In the genomic region with DNA sequence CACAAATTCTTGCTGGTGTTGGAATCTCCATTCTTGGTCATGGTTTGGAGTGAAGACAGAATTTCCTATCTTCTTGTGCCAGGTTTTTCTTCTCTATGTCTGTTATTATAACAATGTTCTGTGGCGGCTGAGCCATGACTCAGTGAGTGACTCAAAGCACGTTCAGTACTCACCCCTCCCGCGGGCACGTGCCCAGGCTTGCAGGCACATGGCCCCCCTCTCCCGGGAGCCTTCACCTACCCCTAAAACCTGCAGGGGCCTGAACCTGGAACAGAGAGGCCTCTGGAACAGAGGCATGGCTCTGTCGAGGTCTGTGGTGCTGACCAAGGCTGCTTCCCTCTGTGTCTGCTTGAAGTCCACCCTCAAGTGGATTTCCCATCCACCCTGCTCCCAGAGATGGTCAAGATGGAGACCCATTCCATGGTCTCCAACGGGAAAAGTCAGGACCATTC, we compare ENCODE assay signal across 10 cellular contexts. TPM values are rescaled to one million over a fixed set of nuclear protein-coding genes. Genes with fewer than 3 reads are reported as not detected.
DNase-seq lines count a peak whose midpoint lies in the region; ATAC-seq and TF ChIP-seq lines count a peak whose summit lies in the region.
"Had no signal": no experiment of that assay in that cellular context is flagged by ENCODE, and none has a peak within 500 bp of the region (broad histone marks: within the 10 kb centered on the region; RNA-seq: fewer than 3 reads in every experiment).

No MANE protein-coding gene starts in this region.

- peak overlapping the region; percentile 89 to 95 for H3K27ac ChIP-seq in esophagus (ENCODE audit: low read depth in 2 of 2, low read length in 1 of 2)

- no peak overlapping the region for H3K27ac Mint-ChIP-seq in T-helper 17 cell
- H3K27ac Mint-ChIP-seq: naive thymus-derived CD4-positive, alpha-beta T cell had no signal

- TF ChIP-seq POLR2A in NB4 (IDR thresholded peaks at IDR 0.05; ENCODE audit: extremely low read depth, insufficient read length) = no peak

- H3K27me3 Mint-ChIP-seq in T-helper 17 cell = peaks cover 24% of the 10 kb centered on the region

- no peaks in the 10 kb centered on the region for H3K9me3 ChIP-seq in esophagus (ENCODE audit: control insufficient read depth in 2 of 2, insufficient read depth in 1 of 2, low read depth in 1 of 2, low read length in 1 of 2)
- H3K9me3 ChIP-seq in T-helper 17 cell (ENCODE audit: control insufficient read depth, low read length, poor library complexity, severe bottlenecking) = no peaks in the 10 kb centered on the region

- no peak overlapping the region for H3K4me3 Mint-ChIP-seq in T-helper 17 cell
- H3K4me3 Mint-ChIP-seq: naive thymus-derived CD4-positive, alpha-beta T cell had no signal

- H3K27me3 ChIP-seq in esophagus (ENCODE audit: control insufficient read depth in 1 of 2, insufficient read depth in 2 of 2, low read length in 2 of 2) = no peaks in the 10 kb centered on the region

- H3K4me1 Mint-ChIP-seq in T-helper 17 cell = peaks cover 8% of the 10 kb centered on the region

- 18 to 26% methylated on average over 8 of the region's 8 CpGs for WGBS in esophagus, 2 donors

- no peaks in the 10 kb centered on the region for H3K36me3 Mint-ChIP-seq in T-helper 17 cell (ENCODE audit: low read depth)
- H3K36me3 Mint-ChIP-seq: naive thymus-derived CD4-positive, alpha-beta T cell had no signal

- ATAC-seq in T-helper 17 cell = no peak
- ATAC-seq in GM21737 (IDR thresholded peaks at IDR 0.05; ENCODE audit: unreplicated experiment) = no peak
- ATAC-seq in HG03045 (IDR thresholded peaks at IDR 0.05; ENCODE audit: unreplicated experiment) = no peak
- ATAC-seq: naive thymus-derived CD4-positive, alpha-beta T cell had no signal

- peaks cover 10 to 34% of the 10 kb centered on the region in 2 donors for H3K36me3 ChIP-seq in esophagus (ENCODE audit: control insufficient read depth in 2 of 2, insufficient read depth in 2 of 2, low read length in 1 of 2)

- H3K4me1 ChIP-seq in esophagus (ENCODE audit: control insufficient read depth in 2 of 2, insufficient read depth in 2 of 2, low read length in 1 of 2) = peaks cover 7 to 25% of the 10 kb centered on the region in 2 donors

- TF ChIP-seq CTCF in NB4 (IDR thresholded peaks at IDR 0.05; ENCODE audit: low read depth, low read length) = no peak

- no peak overlapping the region for H3K4me3 ChIP-seq in NB4 (ENCODE audit: low read depth, low read length)
- no peak overlapping the region for H3K4me3 ChIP-seq in esophagus (ENCODE audit: low read depth in 1 of 2, low read length in 2 of 2)

- DNase-seq in AG08395 (ENCODE audit: low spot score) (peak; percentile 93), NB4 (ENCODE audit: low read depth) (peak; percentile 45), occipital lobe (lab: John Stamatoyannopoulos, UW) (peak; percentile 52), T-helper 17 cell (no peak), NOMO-1 treated with DMSO at 0.1 percent for 48 hours (lab: John Stamatoyannopoulos, UW; ENCODE audit: unreplicated experiment) (no peak)

RNA-seq across cellular contexts. Expression of gene PLXNB1, which starts 27.6 kb away (rescaled TPM):
- polyA plus RNA-seq in esophagus = 100 to 1,000 TPM in 1 of 2 donors, 10 to 100 TPM in 1; 73.4 to 298 TPM
- 26.8 TPM for total RNA-seq in occipital lobe
- total RNA-seq in T-helper 17 cell = 1 to 10 TPM; 2.4 to 4.1 TPM
- polyA plus RNA-seq: naive thymus-derived CD4-positive, alpha-beta T cell had no signal

RNA-seq across cellular contexts. Expression of gene FBXW12, which starts 30.3 kb away (rescaled TPM):
- polyA plus RNA-seq in esophagus = under 1 TPM in 1 of 2 donors, not detected in 1; 0.08 TPM
- 2.5 TPM for total RNA-seq in occipital lobe
- not detected for total RNA-seq in T-helper 17 cell
- total RNA-seq: naive thymus-derived CD4-positive, alpha-beta T cell; T-helper 1 cell treated with Interleukin-12 subunit alpha and Interleukin-12 subunit beta and Interleukin-4 antibody, amounts not matched to agents 30 ng/mL and 1 ng/mL, for 36 hours had no signal
- polyA plus RNA-seq: naive thymus-derived CD4-positive, alpha-beta T cell had no signal

RNA-seq across cellular contexts. Expression of gene CCDC51, which starts 37.6 kb away (rescaled TPM):
- 10 to 100 TPM in 1 of 2 donors, 1 to 10 TPM in 1; 7.0 to 15.5 TPM for polyA plus RNA-seq in esophagus
- total RNA-seq in occipital lobe (7.5 TPM), T-helper 17 cell (1 to 10 TPM; 4.1 TPM)

RNA-seq across cellular contexts. Expression of gene TMA7, which starts 37.8 kb away (rescaled TPM):
- 100 to 1,000 TPM; 364 to 613 TPM for polyA plus RNA-seq in esophagus
- total RNA-seq in occipital lobe (61.3 TPM), T-helper 17 cell (100 to 1,000 TPM; 226 to 233 TPM)

RNA-seq across cellular contexts. Expression of gene ATRIP, which starts 44.2 kb away (rescaled TPM):
- polyA plus RNA-seq in esophagus = 1 to 10 TPM; 4.9 to 5.7 TPM
- total RNA-seq in occipital lobe (5.9 TPM), T-helper 17 cell (1 to 10 TPM; 7.6 to 9.3 TPM)

Comparison
In these comparisons a context has a peak if more than half of its experiments do, and no peak if none do; other contexts are left out.
1. DNase-seq: peak in AG08395 (single experiment), NB4 (single experiment) and occipital lobe (single experiment); none in T-helper 17 cell (0 of 3) and NOMO-1 treated with DMSO at 0.1 percent for 48 hours (single experiment).